17 cellular contexts compared by ENCODE assay signal in the genomic region with DNA sequence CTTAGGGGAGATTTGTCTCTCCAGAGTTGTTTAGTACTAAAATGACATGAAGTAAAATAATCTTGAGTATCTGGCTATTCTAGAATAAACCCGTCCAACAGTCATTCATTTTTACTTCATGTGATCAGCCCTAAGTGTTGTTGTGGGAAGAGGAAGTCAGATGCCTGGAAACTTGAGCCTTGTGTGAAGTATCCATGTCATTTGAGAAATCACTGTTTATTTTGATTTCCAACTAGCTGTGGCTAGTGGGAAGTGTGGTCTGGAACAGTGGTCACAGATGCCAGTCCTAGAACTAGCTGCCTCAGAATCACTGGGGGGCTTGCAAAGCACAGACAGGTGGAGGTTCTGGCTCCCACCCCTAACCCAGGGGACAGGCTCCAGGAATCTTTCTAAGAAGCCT.
DNase-seq lines count a peak whose midpoint lies in the region; ATAC-seq and TF ChIP-seq lines count a peak whose summit lies in the region.
"Had no signal": no experiment of that assay in that cellular context is flagged by ENCODE, and none has a peak within 500 bp of the region (broad histone marks: within the 10 kb centered on the region; RNA-seq: fewer than 3 reads in every experiment).

No MANE protein-coding gene starts in this region.

- intact Hi-C loops in left lung (cut with DNase I), result no loop called here

- no peaks in the 10 kb centered on the region for H3K27me3 Mint-ChIP-seq in chondrocyte (ENCODE audit: low read depth)
- H3K27me3 Mint-ChIP-seq: activated CD4-positive, alpha-beta T cell treated with anti-CD3 and anti-CD28 coated beads, Interleukin-2, amount 10 ng/mL, durations not matched to agents 24 days and 14 days; activated naive CD8-positive, alpha-beta T cell treated with anti-CD3 and anti-CD28 coated beads, Interleukin-2, amount 50 U/mL, for 24 hours; effector memory CD8-positive, alpha-beta T cell had no signal

- H3K4me1 ChIP-seq in left lung, result peaks cover 7 to 20% of the 10 kb centered on the region in 2 donors

- H3K4me3 ChIP-seq in left lung, result no peak overlapping the region
- H3K4me3 ChIP-seq: hepatocyte had no signal

- peaks cover 0 to 56% of the 10 kb centered on the region in 2 donors for H3K36me3 ChIP-seq in left lung

- H3K27ac ChIP-seq in left lung, result peak overlapping the region; percentile 54 to 55
- H3K27ac ChIP-seq: hepatocyte had no signal

- peak; percentile 33 for DNase-seq in NCI-H2029 (lab: John Stamatoyannopoulos, UW)
- DNase-seq in chondrocyte (ENCODE audit: low spot score), result no peak
- DNase-seq in left lung, result no peak
- DNase-seq in stromal cell of bone marrow (ENCODE audit: low read depth), result peak; percentile 57
- DNase-seq in GM10266 (ENCODE audit: extremely low spot score), result no peak
- no peak for DNase-seq in activated CD4-positive, alpha-beta T cell treated with anti-CD3 and anti-CD28 coated beads for 4 hours
- DNase-seq: activated CD4-positive, alpha-beta T cell treated with anti-CD3 and anti-CD28 coated beads, Interleukin-2, amount 10 ng/mL, durations not matched to agents 24 days and 14 days; activated naive CD8-positive, alpha-beta T cell treated with anti-CD3 and anti-CD28 coated beads, Interleukin-2, amount 50 U/mL, for 24 hours; central memory CD4-positive, alpha-beta T cell; COR-L47; effector memory CD8-positive, alpha-beta T cell; KG1; NCI-H2081; SHP77 had no signal

- peaks cover 21% of the 10 kb centered on the region for H3K36me3 Mint-ChIP-seq in chondrocyte (ENCODE audit: low read depth)

- H3K27ac Mint-ChIP-seq in chondrocyte (ENCODE audit: unreplicated experiment), result peak overlapping the region; percentile 89
- H3K27ac Mint-ChIP-seq: activated CD4-positive, alpha-beta T cell treated with anti-CD3 and anti-CD28 coated beads, Interleukin-2, amount 10 ng/mL, durations not matched to agents 24 days and 14 days; activated naive CD8-positive, alpha-beta T cell treated with anti-CD3 and anti-CD28 coated beads, Interleukin-2, amount 50 U/mL, for 24 hours; activated T-helper 2 cell treated with anti-CD3 and anti-CD28 coated beads, Interferon-gamma antibody, Interleukin-2, Interleukin-4, amounts not matched to agents 10 μg/mL and 5 μg/mL and 100 μg/mL, durations not matched to agents 14 hours and 24 hours and 36 hours; effector memory CD8-positive, alpha-beta T cell had no signal

- H3K9me3 ChIP-seq in left lung, result no peaks in the 10 kb centered on the region

- H3K27me3 ChIP-seq in left lung, result no peaks in the 10 kb centered on the region
- H3K27me3 ChIP-seq: hepatocyte had no signal

- TF ChIP-seq CTCF in chondrocyte (IDR thresholded peaks at IDR 0.05) (no peak), left lung (IDR thresholded peaks at IDR 0.05) (no peak), GM10266 (IDR thresholded peaks at IDR 0.05; ENCODE audit: control insufficient read depth, insufficient read depth, low read depth, missing control alignments) (no peak)

- no peak overlapping the region for H3K4me3 Mint-ChIP-seq in chondrocyte (ENCODE audit: unreplicated experiment)
- H3K4me3 Mint-ChIP-seq: activated CD4-positive, alpha-beta T cell treated with anti-CD3 and anti-CD28 coated beads, Interleukin-2, amount 10 ng/mL, durations not matched to agents 24 days and 14 days; activated naive CD8-positive, alpha-beta T cell treated with anti-CD3 and anti-CD28 coated beads, Interleukin-2, amount 50 U/mL, for 24 hours; effector memory CD8-positive, alpha-beta T cell had no signal

- peak; percentile 69 for ATAC-seq in left lung
- no peak for ATAC-seq in HG02759 (IDR thresholded peaks at IDR 0.05; ENCODE audit: unreplicated experiment)
- ATAC-seq: activated naive CD8-positive, alpha-beta T cell treated with anti-CD3 and anti-CD28 coated beads, Interleukin-2, amount 50 U/mL, for 24 hours; effector memory CD8-positive, alpha-beta T cell had no signal

- H3K4me1 Mint-ChIP-seq in chondrocyte (ENCODE audit: low read depth), result peaks cover 14% of the 10 kb centered on the region
- H3K4me1 Mint-ChIP-seq: activated naive CD8-positive, alpha-beta T cell treated with anti-CD3 and anti-CD28 coated beads, Interleukin-2, amount 50 U/mL, for 24 hours had no signal

- H3K9me3 Mint-ChIP-seq in chondrocyte (ENCODE audit: low read depth), result no peaks in the 10 kb centered on the region
- H3K9me3 Mint-ChIP-seq: activated CD4-positive, alpha-beta T cell treated with anti-CD3 and anti-CD28 coated beads, Interleukin-2, amount 10 ng/mL, durations not matched to agents 24 days and 14 days; activated naive CD8-positive, alpha-beta T cell treated with anti-CD3 and anti-CD28 coated beads, Interleukin-2, amount 50 U/mL, for 24 hours; activated T-helper 2 cell treated with anti-CD3 and anti-CD28 coated beads, Interferon-gamma antibody, Interleukin-2, Interleukin-4, amounts not matched to agents 10 μg/mL and 5 μg/mL and 100 μg/mL, durations not matched to agents 14 hours and 24 hours and 36 hours; effector memory CD8-positive, alpha-beta T cell had no signal

Comparison
In these comparisons a context has a peak if more than half of its experiments do, and no peak if none do; other contexts are left out.
1. DNase-seq: peak in NCI-H2029 (single experiment) and stromal cell of bone marrow (single experiment); none in chondrocyte (single experiment), left lung (0 of 2), GM10266 (single experiment) and activated CD4-positive, alpha-beta T cell treated with anti-CD3 and anti-CD28 coated beads for 4 hours (0 of 2).